In the genomic region with DNA sequence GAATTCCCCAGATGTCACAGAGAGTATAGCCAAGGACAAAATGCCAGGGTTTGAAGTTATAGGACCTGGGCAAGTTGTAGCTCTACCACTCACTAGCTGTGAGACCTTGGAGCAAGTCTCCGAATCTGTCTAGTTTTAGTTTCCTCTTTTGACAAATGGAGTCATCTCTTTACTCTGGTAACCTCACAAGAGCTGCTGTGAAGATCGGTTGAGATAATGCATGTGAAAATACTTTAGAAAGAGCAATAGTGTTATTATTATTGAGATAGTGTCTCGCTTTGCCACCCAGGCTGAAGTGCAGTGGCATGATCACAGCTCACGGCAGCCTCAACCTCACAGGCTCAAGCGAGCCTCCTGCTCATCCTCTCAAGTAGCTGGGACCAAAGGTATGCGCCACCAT, we compare ENCODE assay signal across 26 cellular contexts.
"Had no signal": no experiment of that assay in that cellular context is flagged by ENCODE, and none has a peak within 500 bp of the region (broad histone marks: within the 10 kb centered on the region; RNA-seq: fewer than 3 reads in every experiment).

No MANE protein-coding gene starts in this region.

- H3K9me3 Mint-ChIP-seq: activated CD4-positive, alpha-beta memory T cell treated with anti-CD3 and anti-CD28 coated beads, Interleukin-2, amount 10 ng/mL, durations not matched to agents 7 days and 5 days; activated naive CD4-positive, alpha-beta T cell treated with anti-CD3 and anti-CD28 coated beads, Interleukin-2, amount 10 ng/mL, durations not matched to agents 7 days and 5 days; activated naive CD8-positive, alpha-beta T cell treated with anti-CD3 and anti-CD28 coated beads for 36 hours; activated T-helper 17 cell treated with anti-CD3 and anti-CD28 coated beads, Interleukin-2, amount 50 U/mL, for 72 hours had no signal

- DNase-seq: activated CD4-positive, alpha-beta memory T cell treated with anti-CD3 and anti-CD28 coated beads, Interleukin-2, amount 10 ng/mL, durations not matched to agents 7 days and 5 days; activated CD4-positive, alpha-beta T cell treated with anti-CD3 and anti-CD28 coated beads, Interleukin-2, amount 50 U/mL, for 1 hour; activated CD4-positive, CD25-positive, alpha-beta regulatory T cell; activated CD8-positive, alpha-beta memory T cell treated with anti-CD3 and anti-CD28 coated beads, Interleukin-2, amount 50 U/mL, for 48 hours; activated gamma-delta T cell treated with Interleukin-2 at 50 U/mL for 16 hours; activated naive CD4-positive, alpha-beta T cell treated with anti-CD3 and anti-CD28 coated beads, Interleukin-2, amount 10 ng/mL, durations not matched to agents 7 days and 5 days; activated naive CD8-positive, alpha-beta T cell treated with anti-CD3 and anti-CD28 coated beads for 36 hours; activated T-cell treated with anti-CD3 and anti-CD28 coated beads, Interleukin-2, amount 50 U/mL, for 1 hour; brain microvascular endothelial cell; MG63; MV-4-11; NCI-H1092 treated with DMSO at 0.1 percent for 48 hours; NCI-H1417 treated with DMSO at 0.1 percent for 48 hours; NCI-H1694; NCI-H2029 treated with DMSO at 0.1 percent for 48 hours; NCI-H345; NCI-H510A; NCI-H526 treated with DMSO at 0.1 percent for 48 hours; NCI-H82; Peyer's patch; SHP77; T-helper 17 cell; T1000 had no signal

- H3K27me3 ChIP-seq: brain microvascular endothelial cell, cardiac muscle cell, MG63, Peyer's patch, SJSA1 had no signal

- H3K9me3 ChIP-seq: MG63, Peyer's patch, SJSA1 had no signal

- H3K36me3 Mint-ChIP-seq: activated naive CD4-positive, alpha-beta T cell treated with anti-CD3 and anti-CD28 coated beads, Interleukin-2, amount 10 ng/mL, durations not matched to agents 7 days and 5 days; activated naive CD8-positive, alpha-beta T cell treated with anti-CD3 and anti-CD28 coated beads for 36 hours had no signal

- H3K4me3 ChIP-seq: cardiac muscle cell, MG63, Peyer's patch, SJSA1 had no signal

- H3K36me3 ChIP-seq: brain microvascular endothelial cell, cardiac muscle cell, MG63, Peyer's patch, SJSA1 had no signal

- H3K27ac ChIP-seq: brain microvascular endothelial cell, cardiac muscle cell, Peyer's patch, SJSA1 had no signal

- H3K4me1 Mint-ChIP-seq: activated naive CD4-positive, alpha-beta T cell treated with anti-CD3 and anti-CD28 coated beads, Interleukin-2, amount 10 ng/mL, durations not matched to agents 7 days and 5 days; activated naive CD8-positive, alpha-beta T cell treated with anti-CD3 and anti-CD28 coated beads for 36 hours; activated T-helper 17 cell treated with anti-CD3 and anti-CD28 coated beads, Interleukin-2, amount 50 U/mL, for 72 hours; T-helper 17 cell had no signal

- H3K4me3 Mint-ChIP-seq: activated CD4-positive, alpha-beta memory T cell treated with anti-CD3 and anti-CD28 coated beads, Interleukin-2, amount 10 ng/mL, durations not matched to agents 7 days and 5 days; activated naive CD4-positive, alpha-beta T cell treated with anti-CD3 and anti-CD28 coated beads, Interleukin-2, amount 10 ng/mL, durations not matched to agents 7 days and 5 days; activated naive CD8-positive, alpha-beta T cell treated with anti-CD3 and anti-CD28 coated beads for 36 hours; activated T-helper 17 cell treated with anti-CD3 and anti-CD28 coated beads, Interleukin-2, amount 50 U/mL, for 72 hours; T-helper 17 cell had no signal

- ATAC-seq: activated T-helper 17 cell treated with anti-CD3 and anti-CD28 coated beads, Interleukin-2, amount 50 U/mL, for 72 hours; T-helper 17 cell had no signal

- H3K4me1 ChIP-seq: Peyer's patch had no signal

- H3K27ac Mint-ChIP-seq: activated CD4-positive, alpha-beta memory T cell treated with anti-CD3 and anti-CD28 coated beads, Interleukin-2, amount 10 ng/mL, durations not matched to agents 7 days and 5 days; activated naive CD4-positive, alpha-beta T cell treated with anti-CD3 and anti-CD28 coated beads, Interleukin-2, amount 10 ng/mL, durations not matched to agents 7 days and 5 days; activated naive CD8-positive, alpha-beta T cell treated with anti-CD3 and anti-CD28 coated beads for 36 hours; activated T-helper 17 cell treated with anti-CD3 and anti-CD28 coated beads, Interleukin-2, amount 50 U/mL, for 72 hours; T-helper 17 cell had no signal
